In genomic region chr10:21726601-21727295, GRCh38 we compare ENCODE assay signal across 19 cellular contexts.
A peak's percentile ranks its signal among the peaks of the same experiment; 100 is the strongest.
DNase-seq lines count a peak whose midpoint lies in the region; ATAC-seq, FAIRE-seq and TF ChIP-seq lines count a peak whose summit lies in the region.
"Had no signal": no experiment of that assay in that cellular context is flagged by ENCODE, and none has a peak within 500 bp of the region (broad histone marks: within the 10 kb centered on the region; RNA-seq: fewer than 3 reads in every experiment).

No MANE protein-coding gene starts in this region.

- H3K4me1 Mint-ChIP-seq in H9 = peaks cover 30 to 42% of the 10 kb centered on the region in 2 experiments

- no peaks in the 10 kb centered on the region for H3K9me3 ChIP-seq in H9 (ENCODE audit: control insufficient read depth, low read depth, low read length)
- no peaks in the 10 kb centered on the region for H3K9me3 ChIP-seq in RWPE2 (ENCODE audit: severe bottlenecking)
- H3K9me3 ChIP-seq in endothelial cell of umbilical vein (replicated peaks; ENCODE audit: control insufficient read depth, insufficient read depth, low read length) = no peaks in the 10 kb centered on the region
- H3K9me3 ChIP-seq in trophoblast cell (ENCODE audit: insufficient read depth, low read depth, low read length) = no peaks in the 10 kb centered on the region
- H3K9me3 ChIP-seq: ascending aorta, BE2C, esophagus squamous epithelium, right atrium auricular region, suprapubic skin had no signal

- H3K79me1 ChIP-seq in H9 (ENCODE audit: insufficient read depth, low read depth, low read length, poor library complexity, severe bottlenecking) (no peaks in the 10 kb centered on the region), trophoblast cell (ENCODE audit: low read length) (peaks cover 5% of the 10 kb centered on the region)

- H2BK120ac ChIP-seq in H9 (ENCODE audit: low read depth, low read length, poor library complexity, severe bottlenecking) (no peak overlapping the region), trophoblast cell (ENCODE audit: insufficient read depth, low read length, poor library complexity) (no peak overlapping the region)

- no peaks in the 10 kb centered on the region; a peak in 1 of 5 replicates for H3K9me3 Mint-ChIP-seq in H9

- H3K18ac ChIP-seq in H9 (ENCODE audit: insufficient read length, low read depth, low read length) (no peak overlapping the region), trophoblast cell (ENCODE audit: low read length) (no peak overlapping the region)

- no peak overlapping the region for H4K5ac ChIP-seq in H9 (ENCODE audit: insufficient read length, low read depth, low read length)

- H3K27ac Mint-ChIP-seq in H9 = peak overlapping the region in 2 of 3 experiments; percentile 57 to 81; a peak in 4 of 7 replicates

- no peak for TF ChIP-seq POLR2A in endothelial cell of umbilical vein (IDR thresholded peaks at IDR 0.05; ENCODE audit: low read depth, low read length)

- H4K8ac ChIP-seq in H9 (replicated peaks; ENCODE audit: insufficient read length, low read depth, low read length) (no peak overlapping the region), trophoblast cell (ENCODE audit: low read depth, low read length) (no peak overlapping the region)

- POLR2A ChIA-PET in endothelial cell of umbilical vein (lab: Charles Lee) = no interaction called here

- H3K27ac ChIP-seq in H9 (ENCODE audit: insufficient read length, low read depth, low read length) (no peak overlapping the region), RWPE2 (ENCODE audit: poor library complexity, severe bottlenecking) (peak overlapping the region; percentile 40), endothelial cell of umbilical vein (ENCODE audit: insufficient read depth, low read depth, low read length) (no peak overlapping the region), trophoblast cell (ENCODE audit: low read depth, low read length) (peak overlapping the region; percentile 81)
- H3K27ac ChIP-seq: ascending aorta, coronary artery, right atrium auricular region, suprapubic skin had no signal

- H3K9me1 ChIP-seq in endothelial cell of umbilical vein (replicated peaks; ENCODE audit: control insufficient read depth, extremely low read depth, insufficient read depth, low read length) = no peaks in the 10 kb centered on the region

- no peaks in the 10 kb centered on the region for H4K20me1 ChIP-seq in H9 (ENCODE audit: control insufficient read depth, insufficient read depth, insufficient read length)
- H4K20me1 ChIP-seq in endothelial cell of umbilical vein (replicated peaks; ENCODE audit: control insufficient read depth, extremely low read depth, insufficient read depth, low read length) = no peaks in the 10 kb centered on the region

- H3K36me3 ChIP-seq in RWPE2 (ENCODE audit: low read depth) (peaks cover 49% of the 10 kb centered on the region), endothelial cell of umbilical vein (ENCODE audit: control insufficient read depth in 2 of 2, extremely low read depth in 1 of 2, insufficient read depth in 2 of 2, low read length in 2 of 2) (no peaks in the 10 kb centered on the region), trophoblast cell (ENCODE audit: control insufficient read depth in 1 of 2, insufficient read depth in 2 of 2, low read length in 2 of 2) (peaks cover 1 to 5% of the 10 kb centered on the region in 2 experiments)
- H3K36me3 ChIP-seq: ascending aorta, BE2C had no signal

- H3K27me3 ChIP-seq in H9 (ENCODE audit: insufficient read depth, low read length) (no peaks in the 10 kb centered on the region), RWPE2 (ENCODE audit: insufficient read depth, poor library complexity, severe bottlenecking) (no peaks in the 10 kb centered on the region), endothelial cell of umbilical vein (ENCODE audit: control insufficient read depth in 2 of 2, insufficient read depth in 2 of 2, low read length in 2 of 2) (no peaks in the 10 kb centered on the region), trophoblast cell (ENCODE audit: insufficient read depth, low read length) (no peaks in the 10 kb centered on the region)
- H3K27me3 ChIP-seq: ascending aorta, BE2C, esophagus squamous epithelium, right atrium auricular region, suprapubic skin had no signal

- CTCF ChIA-PET in endothelial cell of umbilical vein (lab: Charles Lee) = interaction anchor here (1.9 kb wide), 1 partner anchor 448 kb away, joined by 4 read pairs; no protein-coding TSS in a partner anchor

- peaks cover 3% of the 10 kb centered on the region; the same call in 1 of the 2 replicates for H3K4me1 ChIP-seq in H9 (ENCODE audit: insufficient read depth, low read length)
- H3K4me1 ChIP-seq in RWPE2 (ENCODE audit: insufficient read depth, poor library complexity, severe bottlenecking) = peaks cover 44% of the 10 kb centered on the region
- H3K4me1 ChIP-seq in endothelial cell of umbilical vein (ENCODE audit: control insufficient read depth, extremely low read depth, insufficient read depth, low read length) = peaks cover 34% of the 10 kb centered on the region
- peaks cover 5 to 9% of the 10 kb centered on the region in 2 experiments for H3K4me1 ChIP-seq in trophoblast cell (ENCODE audit: control insufficient read depth in 1 of 2, insufficient read depth in 2 of 2, low read length in 2 of 2)

- H3T11ph ChIP-seq in H9 (ENCODE audit: low read length) = no peak overlapping the region

- H2BK5ac ChIP-seq in H9 (ENCODE audit: insufficient read length, low read length) (no peak overlapping the region), trophoblast cell (ENCODE audit: low read depth, low read length, poor library complexity) (peak overlapping the region; percentile 21)

- no peak for DNase-seq in H9
- DNase-seq in RWPE2 (ENCODE audit: low spot score) = no peak
- DNase-seq in endothelial cell of umbilical vein (ENCODE audit: low read depth, low spot score) = no peak
- peak in 1 of 2 donors; percentile 16 for DNase-seq in trophoblast cell
- DNase-seq in NCI-H187 treated with DMSO at 0.1 percent for 48 hours (lab: John Stamatoyannopoulos, UW) = no peak
- no peak for DNase-seq in hepatic stellate cell (ENCODE audit: low spot score)
- no peak for DNase-seq in NCI-H2196 treated with DMSO at 0.1 percent for 48 hours (lab: John Stamatoyannopoulos, UW; ENCODE audit: unreplicated experiment)
- DNase-seq: activated effector memory CD4-positive, alpha-beta T cell treated with Interleukin-2 at 50 U/mL for 16 hours; BE2C; DMS 273 treated with DMSO at 0.1 percent for 48 hours; esophagus squamous epithelium; NCI-H1694 treated with DMSO at 0.1 percent for 48 hours; NCI-H510A had no signal

- H3K79me2 ChIP-seq in H9 (ENCODE audit: insufficient read depth, low read length) (no peaks in the 10 kb centered on the region), endothelial cell of umbilical vein (ENCODE audit: control insufficient read depth, insufficient read depth, low read length) (no peaks in the 10 kb centered on the region), trophoblast cell (ENCODE audit: control insufficient read depth, insufficient read depth, low read length, poor library complexity) (no peaks in the 10 kb centered on the region)

- no peak overlapping the region for H3K56ac ChIP-seq in H9 (ENCODE audit: insufficient read length, low read depth, low read length)

- H3K36me3 Mint-ChIP-seq in H9 (ENCODE audit: insufficient read depth in 1 of 3, low read depth in 3 of 3) = peaks cover 2 to 36% (median 28%) of the 10 kb centered on the region in 3 experiments; a peak in 5 of 7 replicates

- BruUV-seq in endothelial cell of umbilical vein (replicated peaks; lab: Mats Ljungman, UMichigan) = no TSS peak

- H4K12ac ChIP-seq in trophoblast cell (ENCODE audit: low read depth, low read length) = no peak overlapping the region

- H2BK20ac ChIP-seq in H9 (ENCODE audit: low read depth, low read length, poor library complexity, severe bottlenecking) = no peak overlapping the region

- no peak overlapping the region for H3K9ac ChIP-seq in H9 (ENCODE audit: extremely low read depth, insufficient read length, low read length)
- H3K9ac ChIP-seq in endothelial cell of umbilical vein (replicated peaks; ENCODE audit: extremely low read depth, insufficient read depth, low read length) = no peak overlapping the region
- no peak overlapping the region for H3K9ac ChIP-seq in trophoblast cell (ENCODE audit: low read length)

- FAIRE-seq in endothelial cell of umbilical vein (lab: Jason Lieb, UNC) = peak; percentile 18

- no peak overlapping the region for H2AK5ac ChIP-seq in H9 (ENCODE audit: insufficient read length, low read length)
- H2AK5ac ChIP-seq in trophoblast cell (ENCODE audit: low read length) = no peak overlapping the region

- no peak for ATAC-seq in RWPE2 (ENCODE audit: low read depth)
- no peak for ATAC-seq in GM19455 (IDR thresholded peaks at IDR 0.05; ENCODE audit: unreplicated experiment)
- ATAC-seq: left lobe of liver had no signal

- TF ChIP-seq CTCF in H9 (conservative IDR thresholded peaks at IDR 0.05) (no peak), RWPE2 (IDR thresholded peaks at IDR 0.05; ENCODE audit: poor library complexity, severe bottlenecking) (no peak), endothelial cell of umbilical vein (IDR thresholded peaks at IDR 0.05; ENCODE audit: extremely low read depth in 1 of 2, insufficient read depth in 1 of 2, low read depth in 1 of 2, low read length in 2 of 2) (no peak)

- no CpG with 5 or more reads among the region's 3 CpGs for WGBS in H9 (ENCODE audit: extremely low coverage, insufficient read length, low lambda C conversion rate)
- no CpG with 5 or more reads among the region's 3 CpGs for whole genome bisulfite sequencing in trophoblast cell (ENCODE audit: extremely low coverage, insufficient coverage, insufficient read length)

- no peak overlapping the region for H3K4ac ChIP-seq in H9 (ENCODE audit: low read depth, low read length)
- H3K4ac ChIP-seq in trophoblast cell (ENCODE audit: low read depth, low read length) = no peak overlapping the region

- H3K4me3 ChIP-seq in RWPE2 (ENCODE audit: severe bottlenecking) (no peak overlapping the region), endothelial cell of umbilical vein (replicated peaks in 1 of 3; ENCODE audit: insufficient read depth in 1 of 3, low read depth in 1 of 3, low read length in 3 of 3) (no peak overlapping the region), trophoblast cell (ENCODE audit: low read depth, low read length) (no peak overlapping the region)
- H3K4me3 ChIP-seq: ascending aorta, coronary artery, right atrium auricular region, suprapubic skin had no signal

- no peak overlapping the region for H4K91ac ChIP-seq in H9 (ENCODE audit: insufficient read length, low read depth, low read length)
- no peak overlapping the region for H4K91ac ChIP-seq in trophoblast cell (ENCODE audit: low read depth, low read length)

- H3K14ac ChIP-seq in H9 (ENCODE audit: insufficient read depth, low read length) (no peak overlapping the region), trophoblast cell (ENCODE audit: low read length) (no peak overlapping the region)

- no peak overlapping the region; a peak in 1 of 5 replicates for H3K4me3 Mint-ChIP-seq in H9

- intact Hi-C loops in endothelial cell of umbilical vein (cut with micrococcal nuclease) = loop anchor here (5.0 kb wide), 1 partner anchor 896 kb away; no protein-coding TSS in a partner anchor

- H3K23ac ChIP-seq in H9 (ENCODE audit: insufficient read length, low read depth, low read length) (no peak overlapping the region), trophoblast cell (ENCODE audit: low read length) (no peak overlapping the region)

- H3K4me2 ChIP-seq in H9 (ENCODE audit: insufficient read depth, insufficient read length, low read length) (no peak overlapping the region), endothelial cell of umbilical vein (ENCODE audit: insufficient read depth, low read length) (peak overlapping the region; percentile 88), trophoblast cell (ENCODE audit: low read length) (peak overlapping the region; percentile 5)

- dilution Hi-C loops in endothelial cell of umbilical vein (cut with MboI; ENCODE audit: extremely low pct_ligation_motif_present, low sequenced_read_pairs) = no loop called here

- no peak overlapping the region for H2BK12ac ChIP-seq in H9 (ENCODE audit: insufficient read length, low read depth, low read length)
- H2BK12ac ChIP-seq in trophoblast cell (ENCODE audit: low read length) = no peak overlapping the region

- no peaks in the 10 kb centered on the region for H3K27me3 Mint-ChIP-seq in H9 (ENCODE audit: low read depth)

- no peaks in the 10 kb centered on the region for H3K23me2 ChIP-seq in H9 (ENCODE audit: insufficient read length, low read depth, low read length, poor library complexity, severe bottlenecking)

- H2AFZ ChIP-seq in H9 (ENCODE audit: low read length) (no peak overlapping the region), endothelial cell of umbilical vein (ENCODE audit: low read depth, low read length) (no peak overlapping the region), trophoblast cell (ENCODE audit: insufficient read depth, low read length, poor library complexity) (no peak overlapping the region)

- H2BK15ac ChIP-seq in H9 (ENCODE audit: low read depth, low read length) = no peak overlapping the region

Comparison
In these comparisons a context has a peak if more than half of its experiments do, and no peak if none do; other contexts are left out.
1. H3K27ac ChIP-seq: peak in RWPE2 (single experiment) and trophoblast cell (single experiment); none in H9 (single experiment) and endothelial cell of umbilical vein (single experiment).